9 cellular contexts compared by ENCODE assay signal in genomic region chr5:83470920-83471404, GRCh38. TPM values are rescaled to one million over a fixed set of nuclear protein-coding genes. Genes with fewer than 3 reads are reported as not detected.
DNase-seq lines count a peak whose midpoint lies in the region; ATAC-seq and TF ChIP-seq lines count a peak whose summit lies in the region.
"Had no signal": no experiment of that assay in that cellular context is flagged by ENCODE, and none has a peak within 500 bp of the region (broad histone marks: within the 10 kb centered on the region; RNA-seq: fewer than 3 reads in every experiment).

No MANE protein-coding gene starts in this region.

- peaks cover 0 to 24% of the 10 kb centered on the region in 2 donors for H3K27me3 ChIP-seq in right lobe of liver
- H3K27me3 ChIP-seq in transverse colon, result peaks cover 84% of the 10 kb centered on the region

- CTCF ChIA-PET in activated CD4-positive, alpha-beta T cell treated with anti-CD3 and anti-CD28 coated beads, Interleukin-2, amount 10 ng/mL, durations not matched to agents 7 days and 5 days (lab: Charles Lee), result interaction anchor here (0.5 kb wide), 1 partner anchor 110 kb away, joined by 4 read pairs; no protein-coding TSS in a partner anchor

- no peak overlapping the region for H3K27ac Mint-ChIP-seq in activated naive CD8-positive, alpha-beta T cell treated with anti-CD3 and anti-CD28 coated beads, Interleukin-2, amount 10 ng/mL, durations not matched to agents 7 days and 5 days
- no peak overlapping the region for H3K27ac Mint-ChIP-seq in activated naive CD8-positive, alpha-beta T cell treated with anti-CD3 and anti-CD28 coated beads for 36 hours
- H3K27ac Mint-ChIP-seq in activated CD4-positive, alpha-beta T cell treated with anti-CD3 and anti-CD28 coated beads, Interleukin-2, amount 10 ng/mL, durations not matched to agents 7 days and 5 days, result no peak overlapping the region

- peaks cover 0 to 19% (median 0%) of the 10 kb centered on the region in 4 donors for H3K4me1 ChIP-seq in right lobe of liver
- peaks cover 4 to 42% (median 25%) of the 10 kb centered on the region in 4 donors for H3K4me1 ChIP-seq in transverse colon

- intact Hi-C loops in right lobe of liver (cut with DNase I) (no loop called here), transverse colon (cut with DNase I; ENCODE audit: low total_unique reads) (no loop called here)

- H3K36me3 ChIP-seq in right lobe of liver, result no peaks in the 10 kb centered on the region
- no peaks in the 10 kb centered on the region for H3K36me3 ChIP-seq in transverse colon

- no peak for ATAC-seq in activated naive CD8-positive, alpha-beta T cell treated with anti-CD3 and anti-CD28 coated beads, Interleukin-2, amount 10 ng/mL, durations not matched to agents 7 days and 5 days (ENCODE audit: low read depth)
- ATAC-seq in right lobe of liver, result no peak

- H3K27ac ChIP-seq in right lobe of liver (no peak overlapping the region), transverse colon (peak overlapping the region; percentile 16 to 79 (median 58))

- peaks cover 89% of the 10 kb centered on the region for H3K27me3 Mint-ChIP-seq in activated naive CD8-positive, alpha-beta T cell treated with anti-CD3 and anti-CD28 coated beads, Interleukin-2, amount 10 ng/mL, durations not matched to agents 7 days and 5 days
- peaks cover 85% of the 10 kb centered on the region for H3K27me3 Mint-ChIP-seq in activated naive CD8-positive, alpha-beta T cell treated with anti-CD3 and anti-CD28 coated beads for 36 hours
- peaks cover 87% of the 10 kb centered on the region for H3K27me3 Mint-ChIP-seq in activated CD4-positive, alpha-beta T cell treated with anti-CD3 and anti-CD28 coated beads, Interleukin-2, amount 10 ng/mL, durations not matched to agents 7 days and 5 days

- TF ChIP-seq POLR2A in right lobe of liver (IDR thresholded peaks at IDR 0.05) (no peak), transverse colon (IDR thresholded peaks at IDR 0.05) (no peak)

- H3K4me3 ChIP-seq in astrocyte of the cerebellum (ENCODE audit: low read depth, low read length) (peak overlapping the region; percentile 80), right lobe of liver (peak overlapping the region in 2 of 3 donors; percentile 2 to 6), transverse colon (peak overlapping the region in 3 of 4 donors; percentile 26 to 53 (median 29))

- DNase-seq in activated naive CD8-positive, alpha-beta T cell treated with anti-CD3 and anti-CD28 coated beads, Interleukin-2, amount 10 ng/mL, durations not matched to agents 7 days and 5 days, result no peak
- DNase-seq in activated naive CD8-positive, alpha-beta T cell treated with anti-CD3 and anti-CD28 coated beads for 36 hours, result no peak
- DNase-seq in astrocyte of the cerebellum (ENCODE audit: low read depth) (no peak), right lobe of liver (no peak), transverse colon (no peak), middle frontal gyrus (ENCODE audit: extremely low spot score, low spot score) (no peak), HPDE6-E6E7 (ENCODE audit: extremely low spot score) (no peak)
- no peak for DNase-seq in activated CD4-positive, alpha-beta T cell treated with anti-CD3 and anti-CD28 coated beads, Interleukin-2, amount 10 ng/mL, durations not matched to agents 7 days and 5 days
- DNase-seq: DMS79 treated with DMSO at 0.1 percent for 48 hours had no signal

- H3K4me3 Mint-ChIP-seq in activated naive CD8-positive, alpha-beta T cell treated with anti-CD3 and anti-CD28 coated beads, Interleukin-2, amount 10 ng/mL, durations not matched to agents 7 days and 5 days, result peak overlapping the region; percentile 13
- H3K4me3 Mint-ChIP-seq in activated naive CD8-positive, alpha-beta T cell treated with anti-CD3 and anti-CD28 coated beads for 36 hours, result no peak overlapping the region
- H3K4me3 Mint-ChIP-seq in activated CD4-positive, alpha-beta T cell treated with anti-CD3 and anti-CD28 coated beads, Interleukin-2, amount 10 ng/mL, durations not matched to agents 7 days and 5 days, result no peak overlapping the region

- H3K9me3 Mint-ChIP-seq in activated naive CD8-positive, alpha-beta T cell treated with anti-CD3 and anti-CD28 coated beads, Interleukin-2, amount 10 ng/mL, durations not matched to agents 7 days and 5 days, result no peaks in the 10 kb centered on the region
- no peaks in the 10 kb centered on the region for H3K9me3 Mint-ChIP-seq in activated naive CD8-positive, alpha-beta T cell treated with anti-CD3 and anti-CD28 coated beads for 36 hours
- H3K9me3 Mint-ChIP-seq in activated CD4-positive, alpha-beta T cell treated with anti-CD3 and anti-CD28 coated beads, Interleukin-2, amount 10 ng/mL, durations not matched to agents 7 days and 5 days, result no peaks in the 10 kb centered on the region

- TF ChIP-seq CTCF in astrocyte of the cerebellum (IDR thresholded peaks at IDR 0.05; ENCODE audit: low read depth, low read length, missing control alignments) (no peak), right lobe of liver (IDR thresholded peaks at IDR 0.05) (no peak), transverse colon (IDR thresholded peaks at IDR 0.05) (no peak)

- no peaks in the 10 kb centered on the region for H3K36me3 Mint-ChIP-seq in activated naive CD8-positive, alpha-beta T cell treated with anti-CD3 and anti-CD28 coated beads, Interleukin-2, amount 10 ng/mL, durations not matched to agents 7 days and 5 days
- peaks cover 2% of the 10 kb centered on the region for H3K36me3 Mint-ChIP-seq in activated naive CD8-positive, alpha-beta T cell treated with anti-CD3 and anti-CD28 coated beads for 36 hours
- peaks cover 2% of the 10 kb centered on the region for H3K36me3 Mint-ChIP-seq in activated CD4-positive, alpha-beta T cell treated with anti-CD3 and anti-CD28 coated beads, Interleukin-2, amount 10 ng/mL, durations not matched to agents 7 days and 5 days (ENCODE audit: low read depth)

- WGBS in right lobe of liver (ENCODE audit: insufficient coverage, low coverage, low lambda C conversion rate, missing lambda C conversion rate), result 6% methylated on average over 11 of the region's 12 CpGs
- WGBS in transverse colon (ENCODE audit: low coverage in 1 of 2), 2 donors, result 11 to 15% methylated on average over 2 to 12 of the region's 12 CpGs

- TF ChIP-seq EP300 in transverse colon (IDR thresholded peaks at IDR 0.05; ENCODE audit: low read depth), result no peak

- in situ Hi-C loops in astrocyte of the cerebellum (cut with HindIII; ENCODE audit: low sequenced_read_pairs), result no loop called here
- in situ Hi-C loops in transverse colon (cut with MboI; ENCODE audit: low pct_ligation_motif_present in 1 of 4, low pct_unique_long_range_greater_than_20kb in 1 of 4, low sequenced_read_pairs in 3 of 4), result no loop called here

- H3K4me1 Mint-ChIP-seq in activated naive CD8-positive, alpha-beta T cell treated with anti-CD3 and anti-CD28 coated beads, Interleukin-2, amount 10 ng/mL, durations not matched to agents 7 days and 5 days, result peaks cover 28% of the 10 kb centered on the region
- H3K4me1 Mint-ChIP-seq in activated naive CD8-positive, alpha-beta T cell treated with anti-CD3 and anti-CD28 coated beads for 36 hours, result peaks cover 33% of the 10 kb centered on the region
- peaks cover 35% of the 10 kb centered on the region for H3K4me1 Mint-ChIP-seq in activated CD4-positive, alpha-beta T cell treated with anti-CD3 and anti-CD28 coated beads, Interleukin-2, amount 10 ng/mL, durations not matched to agents 7 days and 5 days

- H3K9me3 ChIP-seq in right lobe of liver (no peaks in the 10 kb centered on the region), transverse colon (no peaks in the 10 kb centered on the region)

- POLR2A ChIA-PET in activated naive CD8-positive, alpha-beta T cell treated with anti-CD3 and anti-CD28 coated beads, Interleukin-2, amount 10 ng/mL, durations not matched to agents 7 days and 5 days (lab: Charles Lee), result no interaction called here
- POLR2A ChIA-PET in activated CD4-positive, alpha-beta T cell treated with anti-CD3 and anti-CD28 coated beads, Interleukin-2, amount 10 ng/mL, durations not matched to agents 7 days and 5 days (lab: Charles Lee), result no interaction called here

RNA-seq across cellular contexts. Expression of gene VCAN, which starts 0.6 kb away (rescaled TPM):
- total RNA-seq in activated naive CD8-positive, alpha-beta T cell treated with anti-CD3 and anti-CD28 coated beads, Interleukin-2, amount 10 ng/mL, durations not matched to agents 7 days and 5 days, result under 1 TPM; 0.09 to 0.44 TPM
- not detected for total RNA-seq in activated naive CD8-positive, alpha-beta T cell treated with anti-CD3 and anti-CD28 coated beads for 36 hours
- total RNA-seq in right lobe of liver (10 to 100 TPM in 2 of 6 experiments, 1 to 10 TPM in 4; 3.8 to 13.8 (median 6.0) TPM), transverse colon (10 to 100 TPM in 2 of 4 donors, 1 to 10 TPM in 2; 9.4 to 49.2 (median 10.9) TPM)
- under 1 TPM; 0.12 to 0.27 TPM for total RNA-seq in activated CD4-positive, alpha-beta T cell treated with anti-CD3 and anti-CD28 coated beads, Interleukin-2, amount 10 ng/mL, durations not matched to agents 7 days and 5 days

Comparison
In these comparisons a context has a peak if more than half of its experiments do, and no peak if none do; other contexts are left out.
1. H3K4me3 ChIP-seq: peak in every context shown above with its lines; median percentile 80 in astrocyte of the cerebellum; 29 in transverse colon; 4 in right lobe of liver.
2. H3K27ac ChIP-seq: peak in transverse colon (4 of 4); none in right lobe of liver (0 of 3).